In the genomic region with DNA sequence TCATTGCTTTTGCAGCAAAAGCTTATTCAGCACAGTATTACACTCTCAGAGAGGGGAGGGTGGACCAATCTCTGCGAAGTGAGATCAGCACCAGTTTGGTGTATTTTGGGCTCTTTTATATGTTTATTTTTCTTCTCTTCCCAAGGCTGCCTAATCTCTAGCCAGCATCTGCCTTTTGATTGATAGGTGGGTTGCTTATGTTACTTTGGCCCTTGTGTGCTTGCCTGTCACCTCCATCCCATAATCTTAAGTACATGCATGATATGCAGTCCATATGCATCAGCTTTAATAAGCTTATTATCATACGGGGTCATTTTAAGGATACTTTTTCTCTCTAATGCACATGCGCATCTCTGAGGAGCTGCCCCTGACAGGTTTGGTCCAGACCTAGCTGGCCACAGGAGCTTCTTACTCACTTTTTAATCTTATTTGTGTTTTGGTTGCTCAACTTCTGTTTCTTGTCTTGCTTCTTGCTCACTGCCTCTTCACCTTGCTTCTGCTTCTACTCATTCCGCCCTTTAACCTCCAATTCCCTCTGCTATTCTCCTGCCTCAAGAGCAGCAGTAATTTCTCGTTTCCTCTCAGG, we compare ENCODE assay signal across 2 cellular contexts.
TF ChIP-seq lines count a peak whose summit lies in the region.

No MANE protein-coding gene starts in this region.

TF ChIP-seq in K562, 482 proteins besides CTCF, POLR2A, EP300 and RAD21 (continues in another document):
- peak; percentile 22; the same call in 1 of the 2 replicates for TF ChIP-seq TCF3 (CRISPR knock-in tag; IDR thresholded peaks at IDR 0.05)
- peak; percentile 34; the same call in 1 of the 2 replicates for TF ChIP-seq LEF1 (IDR thresholded peaks at IDR 0.05)
- TF ChIP-seq, protein P1, sequence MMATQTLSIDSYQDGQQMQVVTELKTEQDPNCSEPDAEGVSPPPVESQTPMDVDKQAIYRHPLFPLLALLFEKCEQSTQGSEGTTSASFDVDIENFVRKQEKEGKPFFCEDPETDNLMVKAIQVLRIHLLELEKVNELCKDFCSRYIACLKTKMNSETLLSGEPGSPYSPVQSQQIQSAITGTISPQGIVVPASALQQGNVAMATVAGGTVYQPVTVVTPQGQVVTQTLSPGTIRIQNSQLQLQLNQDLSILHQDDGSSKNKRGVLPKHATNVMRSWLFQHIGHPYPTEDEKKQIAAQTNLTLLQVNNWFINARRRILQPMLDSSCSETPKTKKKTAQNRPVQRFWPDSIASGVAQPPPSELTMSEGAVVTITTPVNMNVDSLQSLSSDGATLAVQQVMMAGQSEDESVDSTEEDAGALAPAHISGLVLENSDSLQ (IDR thresholded peaks at IDR 0.05) = peak; percentile 90
- peak; percentile 86 for TF ChIP-seq MEIS2 (IDR thresholded peaks at IDR 0.05; ENCODE audit: partially characterized antibody)
- peak; percentile 94 for TF ChIP-seq KLF16 (IDR thresholded peaks at IDR 0.05)
- TF ChIP-seq ZKSCAN8 (CRISPR knock-in tag; IDR thresholded peaks at IDR 0.05) = no peak
- no peak for TF ChIP-seq NR2C1 (IDR thresholded peaks at IDR 0.05)
- no peak for TF ChIP-seq NR2C1 (tag; IDR thresholded peaks at IDR 0.05)
- TF ChIP-seq KDM5B (IDR thresholded peaks at IDR 0.05; ENCODE audit: insufficient replicate concordance, low read depth, low read length) = no peak
- peak; percentile 36; the same call in 1 of the 2 replicates for TF ChIP-seq GATA2 (CRISPR knock-in tag; IDR thresholded peaks at IDR 0.05)
- TF ChIP-seq, protein P2, sequence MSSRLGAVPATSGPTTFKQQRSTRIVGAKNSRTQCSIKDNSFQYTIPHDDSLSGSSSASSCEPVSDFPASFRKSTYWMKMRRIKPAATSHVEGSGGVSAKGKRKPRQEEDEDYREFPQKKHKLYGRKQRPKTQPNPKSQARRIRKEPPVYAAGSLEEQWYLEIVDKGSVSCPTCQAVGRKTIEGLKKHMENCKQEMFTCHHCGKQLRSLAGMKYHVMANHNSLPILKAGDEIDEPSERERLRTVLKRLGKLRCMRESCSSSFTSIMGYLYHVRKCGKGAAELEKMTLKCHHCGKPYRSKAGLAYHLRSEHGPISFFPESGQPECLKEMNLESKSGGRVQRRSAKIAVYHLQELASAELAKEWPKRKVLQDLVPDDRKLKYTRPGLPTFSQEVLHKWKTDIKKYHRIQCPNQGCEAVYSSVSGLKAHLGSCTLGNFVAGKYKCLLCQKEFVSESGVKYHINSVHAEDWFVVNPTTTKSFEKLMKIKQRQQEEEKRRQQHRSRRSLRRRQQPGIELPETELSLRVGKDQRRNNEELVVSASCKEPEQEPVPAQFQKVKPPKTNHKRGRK (tag; IDR thresholded peaks at IDR 0.05) = peak; percentile 34; the same call in 1 of the 2 replicates
- TF ChIP-seq HCFC1 (IDR thresholded peaks at IDR 0.05; ENCODE audit: low read depth, low read length) = no peak
- TF ChIP-seq NRF1 (conservative IDR thresholded peaks at IDR 0.05 in 1 of 2, IDR thresholded peaks at IDR 0.05 in 1 of 2) = peak; percentile 83 to 86
- peak; percentile 70 to 76; a peak in 3 of 4 replicates for TF ChIP-seq TRIM24 (IDR thresholded peaks at IDR 0.05)
- no peak for TF ChIP-seq LARP7 (IDR thresholded peaks at IDR 0.05)
- TF ChIP-seq, protein P3, sequence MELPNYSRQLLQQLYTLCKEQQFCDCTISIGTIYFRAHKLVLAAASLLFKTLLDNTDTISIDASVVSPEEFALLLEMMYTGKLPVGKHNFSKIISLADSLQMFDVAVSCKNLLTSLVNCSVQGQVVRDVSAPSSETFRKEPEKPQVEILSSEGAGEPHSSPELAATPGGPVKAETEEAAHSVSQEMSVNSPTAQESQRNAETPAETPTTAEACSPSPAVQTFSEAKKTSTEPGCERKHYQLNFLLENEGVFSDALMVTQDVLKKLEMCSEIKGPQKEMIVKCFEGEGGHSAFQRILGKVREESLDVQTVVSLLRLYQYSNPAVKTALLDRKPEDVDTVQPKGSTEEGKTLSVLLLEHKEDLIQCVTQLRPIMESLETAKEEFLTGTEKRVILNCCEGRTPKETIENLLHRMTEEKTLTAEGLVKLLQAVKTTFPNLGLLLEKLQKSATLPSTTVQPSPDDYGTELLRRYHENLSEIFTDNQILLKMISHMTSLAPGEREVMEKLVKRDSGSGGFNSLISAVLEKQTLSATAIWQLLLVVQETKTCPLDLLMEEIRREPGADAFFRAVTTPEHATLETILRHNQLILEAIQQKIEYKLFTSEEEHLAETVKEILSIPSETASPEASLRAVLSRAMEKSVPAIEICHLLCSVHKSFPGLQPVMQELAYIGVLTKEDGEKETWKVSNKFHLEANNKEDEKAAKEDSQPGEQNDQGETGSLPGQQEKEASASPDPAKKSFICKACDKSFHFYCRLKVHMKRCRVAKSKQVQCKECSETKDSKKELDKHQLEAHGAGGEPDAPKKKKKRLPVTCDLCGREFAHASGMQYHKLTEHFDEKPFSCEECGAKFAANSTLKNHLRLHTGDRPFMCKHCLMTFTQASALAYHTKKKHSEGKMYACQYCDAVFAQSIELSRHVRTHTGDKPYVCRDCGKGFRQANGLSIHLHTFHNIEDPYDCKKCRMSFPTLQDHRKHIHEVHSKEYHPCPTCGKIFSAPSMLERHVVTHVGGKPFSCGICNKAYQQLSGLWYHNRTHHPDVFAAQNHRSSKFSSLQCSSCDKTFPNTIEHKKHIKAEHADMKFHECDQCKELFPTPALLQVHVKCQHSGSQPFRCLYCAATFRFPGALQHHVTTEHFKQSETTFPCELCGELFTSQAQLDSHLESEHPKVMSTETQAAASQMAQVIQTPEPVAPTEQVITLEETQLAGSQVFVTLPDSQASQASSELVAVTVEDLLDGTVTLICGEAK (IDR thresholded peaks at IDR 0.05) = 0 out of 2 replicates have a peak, but pooled peaks have one; percentile 20
- TF ChIP-seq, protein P3 (CRISPR knock-in tag; IDR thresholded peaks at IDR 0.05) = no peak

TF ChIP-seq in neural cell, 6 proteins besides CTCF, POLR2A, EP300 and RAD21:
- TF ChIP-seq, protein P4, sequence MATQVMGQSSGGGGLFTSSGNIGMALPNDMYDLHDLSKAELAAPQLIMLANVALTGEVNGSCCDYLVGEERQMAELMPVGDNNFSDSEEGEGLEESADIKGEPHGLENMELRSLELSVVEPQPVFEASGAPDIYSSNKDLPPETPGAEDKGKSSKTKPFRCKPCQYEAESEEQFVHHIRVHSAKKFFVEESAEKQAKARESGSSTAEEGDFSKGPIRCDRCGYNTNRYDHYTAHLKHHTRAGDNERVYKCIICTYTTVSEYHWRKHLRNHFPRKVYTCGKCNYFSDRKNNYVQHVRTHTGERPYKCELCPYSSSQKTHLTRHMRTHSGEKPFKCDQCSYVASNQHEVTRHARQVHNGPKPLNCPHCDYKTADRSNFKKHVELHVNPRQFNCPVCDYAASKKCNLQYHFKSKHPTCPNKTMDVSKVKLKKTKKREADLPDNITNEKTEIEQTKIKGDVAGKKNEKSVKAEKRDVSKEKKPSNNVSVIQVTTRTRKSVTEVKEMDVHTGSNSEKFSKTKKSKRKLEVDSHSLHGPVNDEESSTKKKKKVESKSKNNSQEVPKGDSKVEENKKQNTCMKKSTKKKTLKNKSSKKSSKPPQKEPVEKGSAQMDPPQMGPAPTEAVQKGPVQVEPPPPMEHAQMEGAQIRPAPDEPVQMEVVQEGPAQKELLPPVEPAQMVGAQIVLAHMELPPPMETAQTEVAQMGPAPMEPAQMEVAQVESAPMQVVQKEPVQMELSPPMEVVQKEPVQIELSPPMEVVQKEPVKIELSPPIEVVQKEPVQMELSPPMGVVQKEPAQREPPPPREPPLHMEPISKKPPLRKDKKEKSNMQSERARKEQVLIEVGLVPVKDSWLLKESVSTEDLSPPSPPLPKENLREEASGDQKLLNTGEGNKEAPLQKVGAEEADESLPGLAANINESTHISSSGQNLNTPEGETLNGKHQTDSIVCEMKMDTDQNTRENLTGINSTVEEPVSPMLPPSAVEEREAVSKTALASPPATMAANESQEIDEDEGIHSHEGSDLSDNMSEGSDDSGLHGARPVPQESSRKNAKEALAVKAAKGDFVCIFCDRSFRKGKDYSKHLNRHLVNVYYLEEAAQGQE (IDR thresholded peaks at IDR 0.05; ENCODE audit: borderline replicate concordance) = no peak
- TF ChIP-seq TAF1 (IDR thresholded peaks at IDR 0.05; ENCODE audit: low read depth) (no peak), MXI1 (conservative IDR thresholded peaks at IDR 0.05; ENCODE audit: poor library complexity, severe bottlenecking) (no peak)
TF ChIP-seq in neural cell: peak in this region for 0.
